Comparison of ENCODE assay signal across 16 cellular contexts in the genomic region with DNA sequence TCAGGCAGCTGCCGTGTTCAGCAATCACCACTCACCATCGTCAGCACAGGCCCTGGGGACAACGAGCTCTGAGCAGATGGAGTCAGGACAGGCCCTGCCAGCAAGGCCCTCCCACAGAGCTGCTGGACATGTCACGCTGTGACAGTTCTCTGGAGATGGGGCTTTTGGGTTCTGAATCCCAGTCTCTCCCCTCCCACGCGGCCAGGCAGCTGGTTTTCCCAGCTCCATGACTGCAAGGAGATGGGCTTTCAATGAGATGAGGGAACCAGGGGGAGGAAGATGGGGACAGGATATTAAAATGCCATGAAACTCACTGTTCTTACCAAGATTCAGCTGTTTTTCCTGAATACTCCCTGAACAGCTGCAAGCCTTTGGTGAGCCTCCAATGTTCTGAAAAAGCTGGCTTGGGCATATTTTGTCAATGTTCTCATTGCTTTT.
DNase-seq lines count a peak whose midpoint lies in the region; ATAC-seq and TF ChIP-seq lines count a peak whose summit lies in the region.
"Had no signal": no experiment of that assay in that cellular context is flagged by ENCODE, and none has a peak within 500 bp of the region (broad histone marks: within the 10 kb centered on the region; RNA-seq: fewer than 3 reads in every experiment).

No MANE protein-coding gene starts in this region.

- intact Hi-C loops in sciatic nerve (cut with DNase I) = no loop called here
- intact Hi-C loops in breast epithelium (cut with DNase I; ENCODE audit: low total_unique reads) = no loop called here

- TF ChIP-seq CTCF in breast epithelium (IDR thresholded peaks at IDR 0.05) = no peak

- no peaks in the 10 kb centered on the region for H3K4me1 ChIP-seq in breast epithelium

- TF ChIP-seq POLR2A in breast epithelium (IDR thresholded peaks at IDR 0.05) = no peak

- ATAC-seq in sciatic nerve (no peak), GM18873 (IDR thresholded peaks at IDR 0.05; ENCODE audit: low FRiP score, unreplicated experiment) (no peak)
- ATAC-seq: HepG2 had no signal

- H3K9me3 ChIP-seq in breast epithelium = peaks cover 0 to 9% of the 10 kb centered on the region in 2 donors
- H3K9me3 ChIP-seq: MG63 had no signal

- no peak overlapping the region for H3K4me3 Mint-ChIP-seq in immature natural killer cell
- H3K4me3 Mint-ChIP-seq: CD4-positive, alpha-beta T cell; H9 had no signal

- H3K27ac ChIP-seq in cingulate gyrus (ENCODE audit: low read depth, low read length) (peak overlapping the region; percentile 58), breast epithelium (no peak overlapping the region)
- H3K27ac ChIP-seq: KMS-11 had no signal

- peaks cover 1 to 3% (median 3%) of the 10 kb centered on the region in 3 donors for H3K27me3 Mint-ChIP-seq in immature natural killer cell (ENCODE audit: low read depth in 3 of 3)
- H3K27me3 Mint-ChIP-seq: CD4-positive, alpha-beta T cell had no signal

- H3K4me3 ChIP-seq in breast epithelium = no peak overlapping the region
- H3K4me3 ChIP-seq: MG63 had no signal

- no peaks in the 10 kb centered on the region for H3K36me3 Mint-ChIP-seq in immature natural killer cell

- peaks cover 0 to 59% of the 10 kb centered on the region in 2 donors for H3K27me3 ChIP-seq in breast epithelium

- DNase-seq in Ammon's horn (ENCODE audit: low spot score) (peak; percentile 55), middle frontal gyrus (ENCODE audit: extremely low spot score, low spot score) (peak; percentile 48), sciatic nerve (ENCODE audit: low spot score) (peak; percentile 45), immature natural killer cell (no peak), NCI-H1048 (lab: John Stamatoyannopoulos, UW) (no peak), breast epithelium (ENCODE audit: low spot score in 2 of 2) (no peak)
- DNase-seq: Calu3; CD4-positive, alpha-beta T cell; H9; MG63; NCI-H510A; NCI-H82 had no signal

- H3K9me3 Mint-ChIP-seq in immature natural killer cell = no peaks in the 10 kb centered on the region
- H3K9me3 Mint-ChIP-seq: CD4-positive, alpha-beta T cell had no signal

- H3K27ac Mint-ChIP-seq in immature natural killer cell = no peak overlapping the region
- H3K27ac Mint-ChIP-seq: CD4-positive, alpha-beta T cell; H9 had no signal

- H3K4me1 Mint-ChIP-seq in immature natural killer cell = peaks cover 0 to 3% of the 10 kb centered on the region in 2 donors

- H3K36me3 ChIP-seq in breast epithelium = no peaks in the 10 kb centered on the region
- H3K36me3 ChIP-seq: MG63 had no signal

Comparison
In these comparisons a context has a peak if more than half of its experiments do, and no peak if none do; other contexts are left out.
1. DNase-seq: peak in Ammon's horn (single experiment), middle frontal gyrus (single experiment) and sciatic nerve (single experiment); none in immature natural killer cell (0 of 3), NCI-H1048 (single experiment) and breast epithelium (0 of 2).